In the genomic region with DNA sequence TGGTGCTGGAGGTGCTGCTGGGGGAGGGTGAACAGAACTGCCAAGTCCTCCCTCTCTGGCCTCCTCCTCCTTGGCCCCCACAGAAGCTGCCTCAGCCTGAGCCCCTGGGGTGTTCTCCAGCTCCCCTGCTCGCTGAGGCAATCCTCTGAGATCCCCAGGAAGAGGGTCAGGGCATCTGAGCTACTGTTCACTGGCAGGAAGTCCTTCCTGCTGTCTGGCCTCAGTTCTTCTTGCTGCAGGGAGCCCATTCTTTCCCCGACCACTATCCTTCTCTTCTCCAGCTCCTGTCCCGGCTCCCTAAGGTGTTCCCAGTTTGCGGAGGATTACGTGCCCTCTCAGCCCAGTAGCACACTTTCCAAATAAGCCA, we compare ENCODE assay signal across 16 cellular contexts. TPM values are rescaled to one million over a fixed set of nuclear protein-coding genes. Genes with fewer than 3 reads are reported as not detected.
A peak's percentile ranks its signal among the peaks of the same experiment; 100 is the strongest.
DNase-seq lines count a peak whose midpoint lies in the region; ATAC-seq, FAIRE-seq and TF ChIP-seq lines count a peak whose summit lies in the region.
"Had no signal": no experiment of that assay in that cellular context is flagged by ENCODE, and none has a peak within 500 bp of the region (broad histone marks: within the 10 kb centered on the region; RNA-seq: fewer than 3 reads in every experiment).

No MANE protein-coding gene starts in this region.

- H4K20me1 ChIP-seq in neural cell (ENCODE audit: insufficient read depth) = peaks cover 3% of the 10 kb centered on the region

- DNase-seq in NCI-H1092 treated with DMSO at 0.1 percent for 48 hours (lab: John Stamatoyannopoulos, UW) (peak; percentile 54), NCI-H1092 (lab: John Stamatoyannopoulos, UW) (no peak), glutamatergic neuron (no peak), type B pancreatic cell (ENCODE audit: extremely low spot score, unreplicated experiment) (no peak), GM19239 (ENCODE audit: insufficient read length, low spot score) (no peak)
- DNase-seq in activated CD4-positive, CD25-positive, alpha-beta regulatory T cell (lab: John Stamatoyannopoulos, UW) = no peak
- DNase-seq: Calu3; CD4-positive, alpha-beta memory T cell; NCI-H1048; NCI-H524 had no signal

- no peak for TF ChIP-seq RAD21 in neural cell (conservative IDR thresholded peaks at IDR 0.05)

- TF ChIP-seq POLR2A in gastroesophageal sphincter (IDR thresholded peaks at IDR 0.05) = no peak

- H3K27ac ChIP-seq in neural cell (ENCODE audit: low read length) (peak overlapping the region; percentile 46), gastroesophageal sphincter (no peak overlapping the region)
- H3K27ac ChIP-seq: 22Rv1 had no signal

- ATAC-seq in gastroesophageal sphincter = no peak
- ATAC-seq: HCT116 had no signal

- no peak for TF ChIP-seq CTCF in glutamatergic neuron (IDR thresholded peaks at IDR 0.05; ENCODE audit: partially characterized antibody, unreplicated experiment)
- no peak for TF ChIP-seq CTCF in neural cell (IDR thresholded peaks at IDR 0.05; ENCODE audit: poor library complexity, severe bottlenecking)
- no peak for TF ChIP-seq CTCF in type B pancreatic cell (conservative IDR thresholded peaks at IDR 0.05)
- TF ChIP-seq CTCF in gastroesophageal sphincter (IDR thresholded peaks at IDR 0.05) = no peak

- peaks cover 0 to 24% (median 0%) of the 10 kb centered on the region in 3 donors for H3K4me1 ChIP-seq in gastroesophageal sphincter

- H3K79me2 ChIP-seq in neural cell (replicated peaks; ENCODE audit: insufficient read depth, low read length) = peaks cover 26% of the 10 kb centered on the region

- H3K4me3 ChIP-seq in neural cell (ENCODE audit: low read length) = peak overlapping the region; percentile 59
- no peak overlapping the region for H3K4me3 ChIP-seq in gastroesophageal sphincter

- TF ChIP-seq EP300 in neural cell (conservative IDR thresholded peaks at IDR 0.05; ENCODE audit: poor library complexity, severe bottlenecking) = no peak
- TF ChIP-seq EP300 in gastroesophageal sphincter (IDR thresholded peaks at IDR 0.05) = no peak

- no peaks in the 10 kb centered on the region for H3K9me2 ChIP-seq in neural cell (ENCODE audit: insufficient read depth, low read length)

- no peaks in the 10 kb centered on the region for H3K9me3 ChIP-seq in neural cell (ENCODE audit: low read length)
- no peaks in the 10 kb centered on the region for H3K9me3 ChIP-seq in gastroesophageal sphincter

- FAIRE-seq in GM19239 (lab: Jason Lieb, UNC) = no peak

- H3K36me3 ChIP-seq in neural cell (ENCODE audit: insufficient read depth, low read length) = no peaks in the 10 kb centered on the region
- no peaks in the 10 kb centered on the region for H3K36me3 ChIP-seq in gastroesophageal sphincter

- peak overlapping the region; percentile 93 for H3K4me3 Mint-ChIP-seq in glutamatergic neuron (ENCODE audit: unreplicated experiment)
- peak overlapping the region; percentile 74 for H3K4me3 Mint-ChIP-seq in type B pancreatic cell

- H3K4me1 Mint-ChIP-seq in glutamatergic neuron (ENCODE audit: low read depth, unreplicated experiment) = peaks cover 63% of the 10 kb centered on the region
- H3K4me1 Mint-ChIP-seq in type B pancreatic cell (ENCODE audit: unreplicated experiment) = peaks cover 73% of the 10 kb centered on the region

- no peak overlapping the region for H2AFZ ChIP-seq in neural cell (ENCODE audit: low read depth, low read length)

- peak overlapping the region; percentile 86 for H3K27ac Mint-ChIP-seq in glutamatergic neuron (ENCODE audit: unreplicated experiment)
- no peak overlapping the region for H3K27ac Mint-ChIP-seq in type B pancreatic cell
- H3K27ac Mint-ChIP-seq: CD4-positive, alpha-beta memory T cell had no signal

- H3K27me3 Mint-ChIP-seq in glutamatergic neuron (ENCODE audit: unreplicated experiment) (peaks cover 24% of the 10 kb centered on the region), type B pancreatic cell (peaks cover 85% of the 10 kb centered on the region)

- peaks cover 5% of the 10 kb centered on the region for H3F3A ChIP-seq in neural cell (ENCODE audit: insufficient read depth, low read length, poor library complexity, severe bottlenecking)

- H3K9ac ChIP-seq in neural cell (ENCODE audit: low read length) = peak overlapping the region; percentile 58

- peaks cover 13% of the 10 kb centered on the region for H3K9me3 Mint-ChIP-seq in glutamatergic neuron (ENCODE audit: unreplicated experiment)
- H3K9me3 Mint-ChIP-seq in type B pancreatic cell = no peaks in the 10 kb centered on the region
- H3K9me3 Mint-ChIP-seq: CD4-positive, alpha-beta memory T cell had no signal

- no peak overlapping the region for H3K4me2 ChIP-seq in neural cell (ENCODE audit: low read length)

- WGBS in gastroesophageal sphincter (ENCODE audit: low coverage in 1 of 2), 2 donors = 75 to 96% methylated on average over 4 to 5 of the region's 5 CpGs

- peaks cover 4% of the 10 kb centered on the region for H3K36me3 Mint-ChIP-seq in glutamatergic neuron (ENCODE audit: unreplicated experiment)
- no peaks in the 10 kb centered on the region for H3K36me3 Mint-ChIP-seq in type B pancreatic cell
- H3K36me3 Mint-ChIP-seq: CD4-positive, alpha-beta memory T cell had no signal

- no peaks in the 10 kb centered on the region for H3K27me3 ChIP-seq in neural cell (ENCODE audit: insufficient read depth, low read depth, low read length)
- H3K27me3 ChIP-seq in gastroesophageal sphincter = peaks cover 83% of the 10 kb centered on the region

TF ChIP-seq in neural cell, 6 proteins besides CTCF, POLR2A, EP300 and RAD21:
- TF ChIP-seq POLR2AphosphoS5 (IDR thresholded peaks at IDR 0.05) (no peak), EZH2 (IDR thresholded peaks at IDR 0.05; ENCODE audit: borderline replicate concordance, insufficient read depth, low read length, poor library complexity, severe bottlenecking) (no peak), SMC3 (conservative IDR thresholded peaks at IDR 0.05; ENCODE audit: poor library complexity) (no peak), TAF1 (IDR thresholded peaks at IDR 0.05; ENCODE audit: low read depth) (no peak), MXI1 (conservative IDR thresholded peaks at IDR 0.05; ENCODE audit: poor library complexity, severe bottlenecking) (no peak), REST (IDR thresholded peaks at IDR 0.05; ENCODE audit: borderline replicate concordance) (no peak)

RNA-seq across cellular contexts. Expression of gene CNTFR, which starts 9.7 kb away (rescaled TPM):
- total RNA-seq in glutamatergic neuron (ENCODE audit: unreplicated experiment) = 170 TPM
- polyA plus RNA-seq in neural cell = 19.0 and 20.7 TPM in 2 replicates
- 25.4 and 27.0 TPM in 2 replicates for polyA minus RNA-seq in neural cell
- total RNA-seq in type B pancreatic cell (ENCODE audit: low replicate concordance) = 3.5 and 24.2 TPM in 2 replicates
- total RNA-seq in gastroesophageal sphincter = 10 to 100 TPM in 1 of 4 donors, 1 to 10 TPM in 1, under 1 TPM in 2; 0.47 to 11.6 (median 1.6) TPM
- total RNA-seq: Calu3; CD4-positive, alpha-beta memory T cell; MCF 10A had no signal
- polyA plus RNA-seq: CD4-positive, alpha-beta memory T cell had no signal

RNA-seq across cellular contexts. Expression of gene RPP25L, which starts 32.1 kb away (rescaled TPM):
- 12.6 TPM for total RNA-seq in glutamatergic neuron (ENCODE audit: unreplicated experiment)
- 27.5 and 31.4 TPM in 2 replicates for polyA plus RNA-seq in neural cell
- 14.8 and 17.3 TPM in 2 replicates for polyA minus RNA-seq in neural cell
- 30.2 and 31.8 TPM in 2 replicates for total RNA-seq in type B pancreatic cell (ENCODE audit: low replicate concordance)
- 10 to 100 TPM; 16.6 to 29.4 (median 21.2) TPM for total RNA-seq in gastroesophageal sphincter

RNA-seq across cellular contexts. Expression of gene DCTN3, which starts 40.5 kb away (rescaled TPM):
- total RNA-seq in glutamatergic neuron (ENCODE audit: unreplicated experiment) (119 TPM), type B pancreatic cell (ENCODE audit: low replicate concordance) (81.6 and 93.4 TPM in 2 replicates), gastroesophageal sphincter (100 to 1,000 TPM in 2 of 4 donors, 10 to 100 TPM in 2; 80.5 to 136 (median 98.7) TPM)
- polyA plus RNA-seq in neural cell = 380 and 391 TPM in 2 replicates
- polyA minus RNA-seq in neural cell = 133 and 140 TPM in 2 replicates

RNA-seq across cellular contexts. Expression of gene ARID3C, which starts 49.1 kb away (rescaled TPM):
- total RNA-seq in glutamatergic neuron (ENCODE audit: unreplicated experiment) = not detected
- polyA plus RNA-seq in neural cell = 2.1 and 2.8 TPM in 2 replicates
- polyA minus RNA-seq in neural cell = not detected in 2 replicates
- 0.26 TPM in 1 of 2 replicates, not detected in the other for total RNA-seq in type B pancreatic cell (ENCODE audit: low replicate concordance)
- total RNA-seq in gastroesophageal sphincter = not detected
- total RNA-seq: Calu3; CD4-positive, alpha-beta memory T cell; MCF 10A had no signal
- polyA plus RNA-seq: BJ; CD4-positive, alpha-beta memory T cell had no signal

RNA-seq across cellular contexts. Expression of gene ENHO, which starts 57.0 kb away (rescaled TPM):
- total RNA-seq in glutamatergic neuron (ENCODE audit: unreplicated experiment) (11.5 TPM), type B pancreatic cell (ENCODE audit: low replicate concordance) (0.95 and 5.5 TPM in 2 replicates), gastroesophageal sphincter (1 to 10 TPM in 1 of 4 donors, under 1 TPM in 2, not detected in 1; 0.30 to 1.1 (median 0.31) TPM)
- 163 and 172 TPM in 2 replicates for polyA plus RNA-seq in neural cell
- 46.8 and 61.8 TPM in 2 replicates for polyA minus RNA-seq in neural cell
- total RNA-seq: Calu3; CD4-positive, alpha-beta memory T cell; MCF 10A had no signal
